ENCODE assay signal across 26 cellular contexts in genomic region chr10:17731331-17731730, GRCh38. TPM values are rescaled to one million over a fixed set of nuclear protein-coding genes. Genes with fewer than 3 reads are reported as not detected.
"Had no signal": no experiment of that assay in that cellular context is flagged by ENCODE, and none has a peak within 500 bp of the region (broad histone marks: within the 10 kb centered on the region; RNA-seq: fewer than 3 reads in every experiment).

No MANE protein-coding gene starts in this region.

- H3K36me3 ChIP-seq: lower lobe of right lung, pancreas, prostate gland, right lobe of liver, stomach, thyroid gland, transverse colon, upper lobe of left lung, vagina had no signal

- H3K27ac ChIP-seq: lower lobe of right lung, pancreas, prostate gland, right lobe of liver, stomach, testis, thyroid gland, upper lobe of left lung, vagina had no signal

- H3K4me1 Mint-ChIP-seq: naive thymus-derived CD4-positive, alpha-beta T cell; stimulated activated memory B cell treated with anti-CD40 and anti-IgM and Interleukin-4, amounts not matched to agents 10 μg/mL and 1 μg/mL and 100 μg/mL, for 72 hours had no signal

- H3K9me3 Mint-ChIP-seq: naive thymus-derived CD4-positive, alpha-beta T cell; natural killer cell treated with Interleukin-12 subunit alpha and Interleukin-12 subunit beta and Interleukin-15 and Interleukin-18, amount 100 ng/mL, for 72 hours; stimulated activated memory B cell treated with anti-CD40 and anti-IgM and Interleukin-4, amounts not matched to agents 10 μg/mL and 1 μg/mL and 100 μg/mL, for 72 hours had no signal

- DNase-seq: hippocampal formation; kidney; lower lobe of right lung; mammary epithelial cell; mesenchymal stem cell; naive thymus-derived CD4-positive, alpha-beta T cell; nucleus accumbens; pancreas; posterior cingulate gyrus; retina; right lobe of liver; stimulated activated CD4-positive, alpha-beta T cell treated with anti-CD3 and anti-CD28 coated beads, Interleukin-1b, Interleukin-23, amount 100 ng/mL, for 48 hours; stimulated activated CD4-positive, alpha-beta T cell treated with anti-CD3 and anti-CD28 coated beads, Interleukin-2, amount 100 ng/mL, for 48 hours; stimulated activated CD4-positive, alpha-beta T cell treated with anti-CD3 and anti-CD28 coated beads, Interleukin-4, amount 100 ng/mL, for 4 hours; stimulated activated CD8-positive, alpha-beta memory T cell treated with anti-CD3 and anti-CD28 coated beads, Interleukin-4, amount 100 ng/mL, for 48 hours; stimulated activated naive CD8-positive, alpha-beta T cell treated with anti-CD3 and anti-CD28 coated beads, Interleukin-15, Interleukin-2, amounts not matched to agents 100 U/mL and 50 U/mL, for 24 hours; stomach; thyroid gland; transverse colon; upper lobe of left lung had no signal

- H3K36me3 Mint-ChIP-seq: naive thymus-derived CD4-positive, alpha-beta T cell; natural killer cell treated with Interleukin-12 subunit alpha and Interleukin-12 subunit beta and Interleukin-15 and Interleukin-18, amount 100 ng/mL, for 72 hours; stimulated activated memory B cell treated with anti-CD40 and anti-IgM and Interleukin-4, amounts not matched to agents 10 μg/mL and 1 μg/mL and 100 μg/mL, for 72 hours had no signal

- ATAC-seq: lower lobe of right lung; naive thymus-derived CD4-positive, alpha-beta T cell; natural killer cell treated with Interleukin-12 subunit alpha and Interleukin-12 subunit beta and Interleukin-15 and Interleukin-18, amount 100 ng/mL, for 72 hours; pancreas; stimulated activated memory B cell treated with anti-CD40 and anti-IgM and Interleukin-4, amounts not matched to agents 10 μg/mL and 1 μg/mL and 100 μg/mL, for 72 hours; stimulated activated naive CD8-positive, alpha-beta T cell treated with anti-CD3 and anti-CD28 coated beads, Interleukin-15, Interleukin-2, amounts not matched to agents 100 U/mL and 50 U/mL, for 24 hours had no signal

- H3K4me3 ChIP-seq: lower lobe of right lung, pancreas, prostate gland, right lobe of liver, smooth muscle cell, stomach, testis, thyroid gland, transverse colon, upper lobe of left lung, vagina had no signal

- H3K27me3 Mint-ChIP-seq: naive thymus-derived CD4-positive, alpha-beta T cell; natural killer cell treated with Interleukin-12 subunit alpha and Interleukin-12 subunit beta and Interleukin-15 and Interleukin-18, amount 100 ng/mL, for 72 hours; stimulated activated memory B cell treated with anti-CD40 and anti-IgM and Interleukin-4, amounts not matched to agents 10 μg/mL and 1 μg/mL and 100 μg/mL, for 72 hours had no signal

- H3K27ac Mint-ChIP-seq: natural killer cell treated with Interleukin-12 subunit alpha and Interleukin-12 subunit beta and Interleukin-15 and Interleukin-18, amount 100 ng/mL, for 72 hours; stimulated activated memory B cell treated with anti-CD40 and anti-IgM and Interleukin-4, amounts not matched to agents 10 μg/mL and 1 μg/mL and 100 μg/mL, for 72 hours had no signal

- H3K4me3 Mint-ChIP-seq: naive thymus-derived CD4-positive, alpha-beta T cell; natural killer cell treated with Interleukin-12 subunit alpha and Interleukin-12 subunit beta and Interleukin-15 and Interleukin-18, amount 100 ng/mL, for 72 hours; stimulated activated memory B cell treated with anti-CD40 and anti-IgM and Interleukin-4, amounts not matched to agents 10 μg/mL and 1 μg/mL and 100 μg/mL, for 72 hours had no signal

- H3K9me3 ChIP-seq: lower lobe of right lung, pancreas, prostate gland, right lobe of liver, stomach, testis, thyroid gland, transverse colon, upper lobe of left lung, vagina had no signal

- H3K4me1 ChIP-seq: prostate gland, right lobe of liver, thyroid gland, vagina had no signal

- H3K27me3 ChIP-seq: pancreas, right lobe of liver, stomach, testis, thyroid gland, transverse colon, upper lobe of left lung, vagina had no signal

RNA-seq across cellular contexts. Expression of gene TMEM236, which starts 20.7 kb away (rescaled TPM):
- total RNA-seq: vagina had no signal
- polyA plus RNA-seq: smooth muscle cell had no signal
